ENCODE assay signal across 20 cellular contexts in the genomic region with DNA sequence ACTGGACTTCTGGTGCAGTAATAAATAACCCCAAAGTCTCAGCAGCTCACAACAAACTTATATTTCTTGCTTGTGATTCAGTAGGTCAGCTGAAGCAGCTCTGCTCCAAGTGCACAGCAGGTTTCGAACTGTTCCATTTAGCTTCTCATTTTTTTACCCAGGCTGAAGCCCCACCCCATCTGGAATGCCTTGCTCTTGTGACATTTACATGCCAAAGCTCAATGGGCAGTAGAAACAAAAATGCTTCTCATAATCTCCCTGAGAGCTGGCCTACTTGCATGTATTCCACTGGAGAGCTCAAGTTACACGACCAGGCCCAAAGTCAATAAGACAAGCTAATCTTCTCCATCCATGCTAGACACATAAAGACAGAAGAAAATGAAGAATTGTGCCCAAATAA.
DNase-seq lines count a peak whose midpoint lies in the region; ATAC-seq and TF ChIP-seq lines count a peak whose summit lies in the region.
"Had no signal": no experiment of that assay in that cellular context is flagged by ENCODE, and none has a peak within 500 bp of the region (broad histone marks: within the 10 kb centered on the region; RNA-seq: fewer than 3 reads in every experiment).

No MANE protein-coding gene starts in this region.

- H4K20me1 ChIP-seq in GM23248 (ENCODE audit: insufficient read depth) = no peaks in the 10 kb centered on the region

- H3K36me3 Mint-ChIP-seq in T-helper 17 cell (ENCODE audit: low read depth) = no peaks in the 10 kb centered on the region

- no peaks in the 10 kb centered on the region for H3K4me1 ChIP-seq in GM23248 (ENCODE audit: insufficient read depth)
- H3K4me1 ChIP-seq: neural progenitor cell, upper lobe of left lung had no signal

- H3K27ac ChIP-seq in GM23248 = no peak overlapping the region
- H3K27ac ChIP-seq: neural progenitor cell, upper lobe of left lung had no signal

- WGBS in GM23248 (ENCODE audit: low coverage in 1 of 2, low lambda C conversion rate in 2 of 2, missing lambda C conversion rate in 2 of 2), 2 experiments = 30 to 31% methylated on average over 2 of the region's 2 CpGs

- no peak for TF ChIP-seq CTCF in cardiac fibroblast (IDR thresholded peaks at IDR 0.05; ENCODE audit: low read depth, low read length)

- H3K27me3 Mint-ChIP-seq in T-helper 17 cell = no peaks in the 10 kb centered on the region

- no peaks in the 10 kb centered on the region for H3K9me2 ChIP-seq in GM23248 (ENCODE audit: insufficient read depth)

- in situ Hi-C loops in GM23248 (cut with MboI) = no loop called here

- no peaks in the 10 kb centered on the region for H3K79me2 ChIP-seq in GM23248 (ENCODE audit: insufficient read depth)

- H3F3A ChIP-seq in GM23248 (ENCODE audit: insufficient read depth) = no peaks in the 10 kb centered on the region

- no peak overlapping the region for H3K4me3 Mint-ChIP-seq in T-helper 17 cell
- H3K4me3 Mint-ChIP-seq: neural progenitor cell had no signal

- ATAC-seq in T-helper 17 cell = no peak
- no peak for ATAC-seq in HG03457 (IDR thresholded peaks at IDR 0.05; ENCODE audit: unreplicated experiment)
- ATAC-seq: left colon, Panc1 had no signal

- no peak overlapping the region for H3K4me3 ChIP-seq in GM23248
- no peak overlapping the region for H3K4me3 ChIP-seq in cardiac fibroblast (replicated peaks in 1 of 2; ENCODE audit: low read depth in 2 of 2, low read length in 2 of 2)
- H3K4me3 ChIP-seq: neural progenitor cell, upper lobe of left lung had no signal

- H3K4me1 Mint-ChIP-seq in T-helper 17 cell = no peaks in the 10 kb centered on the region
- H3K4me1 Mint-ChIP-seq: neural progenitor cell had no signal

- no peak overlapping the region for H3K9ac ChIP-seq in GM23248
- H3K9ac ChIP-seq: neural progenitor cell had no signal

- DNase-seq in AG08395 (ENCODE audit: low spot score) (peak; percentile 43), GM23248 (peak; percentile 40), cardiac fibroblast (ENCODE audit: low read depth in 2 of 2) (peak; percentile 34 to 59), iris pigment epithelial cell (ENCODE audit: low read depth) (peak; percentile 89), T-helper 17 cell (no peak), glomerular visceral epithelial cell (ENCODE audit: extremely low spot score) (no peak), DMS153 treated with DMSO at 0.1 percent for 48 hours (lab: John Stamatoyannopoulos, UW; ENCODE audit: unreplicated experiment) (no peak)
- DNase-seq: ACHN; activated CD4-positive, CD25-positive, alpha-beta regulatory T cell; activated CD8-positive, alpha-beta memory T cell treated with anti-CD3 and anti-CD28 coated beads for 24 hours; cerebellar nuclear complex; KG1; left colon; NCI-H1092 treated with DMSO at 0.1 percent for 48 hours; stimulated activated CD4-positive, alpha-beta T cell treated with anti-CD3 and anti-CD28 coated beads, Interleukin-15, amount 100 ng/mL, for 24 hours; stimulated activated naive CD4-positive, alpha-beta T cell treated with Interleukin-2 at 50 U/mL for 16 hours; upper lobe of left lung had no signal

- no peak overlapping the region for H3K4me2 ChIP-seq in GM23248 (ENCODE audit: unreplicated experiment)
- H3K4me2 ChIP-seq: neural progenitor cell had no signal

- no peaks in the 10 kb centered on the region for H3K27me3 ChIP-seq in GM23248 (replicated peaks; ENCODE audit: insufficient read depth)
- H3K27me3 ChIP-seq: neural progenitor cell, upper lobe of left lung had no signal

- H3K9me3 ChIP-seq in GM23248 (ENCODE audit: low read depth) = no peaks in the 10 kb centered on the region
- no peaks in the 10 kb centered on the region for H3K9me3 ChIP-seq in T-helper 17 cell (ENCODE audit: control insufficient read depth, low read length, poor library complexity, severe bottlenecking)

- H3K27ac Mint-ChIP-seq in T-helper 17 cell = no peak overlapping the region
- H3K27ac Mint-ChIP-seq: neural progenitor cell had no signal

- no peaks in the 10 kb centered on the region for H3K36me3 ChIP-seq in GM23248 (ENCODE audit: low read depth)
- H3K36me3 ChIP-seq: neural progenitor cell, upper lobe of left lung had no signal

- 0 out of 2 replicates have a peak overlapping the region, but pooled peaks have one; percentile 15 for H2AFZ ChIP-seq in GM23248
- H2AFZ ChIP-seq: neural progenitor cell had no signal

Comparison
In these comparisons a context has a peak if more than half of its experiments do, and no peak if none do; other contexts are left out.
1. DNase-seq: peak in AG08395 (single experiment), GM23248 (single experiment), cardiac fibroblast (2 of 2) and iris pigment epithelial cell (single experiment); none in T-helper 17 cell (0 of 3), glomerular visceral epithelial cell (single experiment) and DMS153 treated with DMSO at 0.1 percent for 48 hours (single experiment).